8 cellular contexts compared by ENCODE assay signal in genomic region chr2:3461781-3462492, GRCh38. TPM values are rescaled to one million over a fixed set of nuclear protein-coding genes. Genes with fewer than 3 reads are reported as not detected.
DNase-seq lines count a peak whose midpoint lies in the region; ATAC-seq and TF ChIP-seq lines count a peak whose summit lies in the region.

No MANE protein-coding gene starts in this region.

- peaks cover 8 to 52% (median 37%) of the 10 kb centered on the region in 11 experiments; a peak in 21 of 22 replicates for H3K36me3 ChIP-seq in BLaER1 treated with 17β-estradiol and CSF1 and Interleukin-3, amounts not matched to agents 10 nM and 100 nM
- H3K36me3 ChIP-seq in esophagus squamous epithelium, result peaks cover 15 to 93% (median 30%) of the 10 kb centered on the region in 3 donors

- in situ Hi-C loops in GM13976 (cut with MboI; ENCODE audit: low sequenced_read_pairs, unreplicated experiment), result no loop called here

- H3K27ac Mint-ChIP-seq in nephron, result peak overlapping the region; percentile 72 to 86 (median 76)

- intact Hi-C loops in esophagus squamous epithelium (cut with DNase I), result no loop called here

- no peak overlapping the region for H3K4me3 Mint-ChIP-seq in nephron

- H3K27me3 Mint-ChIP-seq in nephron (ENCODE audit: low read depth), result no peaks in the 10 kb centered on the region

- peaks cover 20 to 74% (median 65%) of the 10 kb centered on the region in 10 experiments for H3K4me1 ChIP-seq in BLaER1 treated with 17β-estradiol and CSF1 and Interleukin-3, amounts not matched to agents 10 nM and 100 nM
- peaks cover 0 to 5% (median 0%) of the 10 kb centered on the region in 3 donors for H3K4me1 ChIP-seq in esophagus squamous epithelium

- H3K4me2 ChIP-seq in BLaER1 treated with 17β-estradiol and CSF1 and Interleukin-3, amounts not matched to agents 10 nM and 100 nM, result peak overlapping the region; percentile 74 to 98 (median 88)

- H3K4me3 ChIP-seq in BLaER1 treated with 17β-estradiol and CSF1 and Interleukin-3, amounts not matched to agents 10 nM and 100 nM, result peak overlapping the region in 8 of 10 experiments; percentile 1 to 40 (median 26); a peak in 8 of 20 replicates
- peak overlapping the region in 1 of 4 donors; percentile 15 for H3K4me3 ChIP-seq in esophagus squamous epithelium

- peak overlapping the region in 9 of 11 experiments; percentile 20 to 69 (median 47); a peak in 18 of 22 replicates for H3K9ac ChIP-seq in BLaER1 treated with 17β-estradiol and CSF1 and Interleukin-3, amounts not matched to agents 10 nM and 100 nM

- TF ChIP-seq CTCF in GM13976 (IDR thresholded peaks at IDR 0.05; ENCODE audit: borderline replicate concordance, control extremely low read depth, extremely low read depth, insufficient read depth, missing control alignments) (peak; percentile 68), esophagus squamous epithelium (IDR thresholded peaks at IDR 0.05) (peak; percentile 49 to 91 (median 90)), nephron (IDR thresholded peaks at IDR 0.05; ENCODE audit: unreplicated experiment in 3 of 3) (peak; percentile 94 to 98 (median 96))

- TF ChIP-seq POLR2A in esophagus squamous epithelium (IDR thresholded peaks at IDR 0.05), result no peak

- peak overlapping the region in 9 of 11 experiments; percentile 9 to 62 (median 40); a peak in 12 of 22 replicates for H3K27ac ChIP-seq in BLaER1 treated with 17β-estradiol and CSF1 and Interleukin-3, amounts not matched to agents 10 nM and 100 nM
- H3K27ac ChIP-seq in esophagus squamous epithelium, result peak overlapping the region in 2 of 4 donors; percentile 30 to 37

- ATAC-seq in HG02588 (IDR thresholded peaks at IDR 0.05; ENCODE audit: unreplicated experiment), result peak; percentile 60

- H3K9me3 ChIP-seq in BLaER1 treated with 17β-estradiol and CSF1 and Interleukin-3, amounts not matched to agents 10 nM and 100 nM (replicated peaks in 1 of 11), result no peaks in the 10 kb centered on the region; a peak in 1 of 22 replicates
- no peaks in the 10 kb centered on the region for H3K9me3 ChIP-seq in esophagus squamous epithelium

- WGBS in esophagus squamous epithelium, 2 donors, result 60 to 67% methylated on average over 9 to 10 of the region's 12 CpGs

- peaks cover 11 to 62% (median 34%) of the 10 kb centered on the region in 11 experiments; a peak in 20 of 22 replicates for H4K20me1 ChIP-seq in BLaER1 treated with 17β-estradiol and CSF1 and Interleukin-3, amounts not matched to agents 10 nM and 100 nM

- DNase-seq in GM13976 (ENCODE audit: low spot score), result peak; percentile 86
- peak; percentile 55 for DNase-seq in M059J (ENCODE audit: low read depth)
- DNase-seq in SW480 (ENCODE audit: low spot score), result peak; percentile 41
- no peak for DNase-seq in esophagus squamous epithelium (lab: John Stamatoyannopoulos, UW)
- no peak for DNase-seq in effector CD8-positive, alpha-beta T cell (lab: John Stamatoyannopoulos, UW)

- H3K4me1 Mint-ChIP-seq in nephron, result peaks cover 31% of the 10 kb centered on the region

- H3K9me3 Mint-ChIP-seq in nephron, result no peaks in the 10 kb centered on the region

- peaks cover 17 to 42% (median 27%) of the 10 kb centered on the region in 11 experiments; a peak in 19 of 22 replicates for H3K27me3 ChIP-seq in BLaER1 treated with 17β-estradiol and CSF1 and Interleukin-3, amounts not matched to agents 10 nM and 100 nM
- H3K27me3 ChIP-seq in esophagus squamous epithelium, result no peaks in the 10 kb centered on the region

- peaks cover 9% of the 10 kb centered on the region for H3K36me3 Mint-ChIP-seq in nephron (ENCODE audit: low read depth)

RNA-seq across cellular contexts. Expression of gene ADI1, which starts 57.4 kb away (rescaled TPM):
- total RNA-seq in M059J (2014; rRNA removed; shearing (Covaris generic)), result 66.9 and 83.1 TPM in 2 replicates
- total RNA-seq in esophagus squamous epithelium, result 10 to 100 TPM; 33.3 to 73.6 (median 54.9) TPM

Comparison
In these comparisons a context has a peak if more than half of its experiments do, and no peak if none do; other contexts are left out.
1. DNase-seq: peak in GM13976 (single experiment), M059J (single experiment) and SW480 (single experiment); none in esophagus squamous epithelium (single experiment) and effector CD8-positive, alpha-beta T cell (single experiment).
2. Peak in every context shown above with its lines, with median percentiles within 50 percentile points of each other: CTCF ChIP-seq.